14 cellular contexts compared by ENCODE assay signal in the genomic region with DNA sequence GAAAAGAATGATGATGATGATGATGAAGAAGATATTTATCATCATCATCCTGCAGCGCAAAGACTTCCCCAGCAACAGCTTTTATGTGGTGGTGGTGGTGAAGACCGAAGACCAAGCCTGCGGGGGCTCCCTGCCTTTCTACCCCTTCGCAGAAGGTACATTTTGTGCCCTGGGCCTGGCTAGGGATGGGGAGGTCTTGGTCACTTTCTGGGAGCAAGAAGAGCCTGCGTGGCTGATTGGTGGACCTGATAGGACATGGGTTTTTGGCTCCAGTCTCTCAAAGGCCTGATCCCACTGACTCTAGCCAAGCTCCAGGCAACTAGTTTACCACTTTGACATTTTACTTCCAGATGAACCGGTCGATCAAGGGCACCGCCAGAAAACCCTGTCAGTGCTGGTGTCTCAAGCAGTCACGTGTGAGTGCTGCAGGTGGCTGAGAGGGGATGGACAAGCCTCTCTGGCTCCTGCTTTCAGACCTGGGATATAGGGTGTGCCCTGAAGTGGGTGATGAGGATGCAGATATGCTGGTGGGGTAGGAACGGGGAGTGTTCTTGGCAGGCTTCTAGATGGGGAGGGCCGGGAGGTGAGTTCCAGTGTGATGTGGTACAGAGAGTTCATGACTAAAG. TPM values are rescaled to one million over a fixed set of nuclear protein-coding genes. Genes with fewer than 3 reads are reported as not detected.
DNase-seq lines count a peak whose midpoint lies in the region; ATAC-seq and TF ChIP-seq lines count a peak whose summit lies in the region.
"Had no signal": no experiment of that assay in that cellular context is flagged by ENCODE, and none has a peak within 500 bp of the region (broad histone marks: within the 10 kb centered on the region; RNA-seq: fewer than 3 reads in every experiment).

No MANE protein-coding gene starts in this region.

- H3K9me2 ChIP-seq in GM23338 (ENCODE audit: insufficient read depth): no peaks in the 10 kb centered on the region

- CTCF ChIA-PET in mammary epithelial cell (lab: Charles Lee; ENCODE audit: low non-redundant PET): no interaction called here

- H3K27ac ChIP-seq in mammary epithelial cell (ENCODE audit: insufficient read depth, low read depth, low read length) (no peak overlapping the region), GM23338 (ENCODE audit: low read depth) (no peak overlapping the region)
- H3K27ac ChIP-seq: psoas muscle had no signal

- ATAC-seq in GM23338 (no peak), HG03025 (IDR thresholded peaks at IDR 0.05; ENCODE audit: low FRiP score, unreplicated experiment) (no peak)
- ATAC-seq: GM12878, psoas muscle had no signal

- H3F3A ChIP-seq in GM23338 (replicated peaks; ENCODE audit: low read depth): peaks cover 12% of the 10 kb centered on the region; the same call in 1 of the 2 replicates

- H3K36me3 ChIP-seq in mammary epithelial cell (ENCODE audit: insufficient read depth, low read length) (no peaks in the 10 kb centered on the region), GM23338 (ENCODE audit: insufficient read depth) (no peaks in the 10 kb centered on the region)

- peaks cover 23% of the 10 kb centered on the region for H3K36me3 Mint-ChIP-seq in type B pancreatic cell
- H3K36me3 Mint-ChIP-seq in GM23338 (ENCODE audit: low read depth): peaks cover 2% of the 10 kb centered on the region; the same call in 2 of the 3 replicates

- 88% methylated on average over 10 of the region's 11 CpGs for WGBS in mammary epithelial cell (ENCODE audit: low coverage, missing lambda C conversion rate)

- H3K79me2 ChIP-seq in mammary epithelial cell (ENCODE audit: insufficient read depth, low read length): no peaks in the 10 kb centered on the region
- peaks cover 5% of the 10 kb centered on the region; the same call in 1 of the 2 replicates for H3K79me2 ChIP-seq in GM23338 (replicated peaks; ENCODE audit: insufficient read depth)

- no peaks in the 10 kb centered on the region for H3K9me3 Mint-ChIP-seq in type B pancreatic cell
- no peaks in the 10 kb centered on the region for H3K9me3 Mint-ChIP-seq in GM23338

- H4K20me1 ChIP-seq in mammary epithelial cell (ENCODE audit: insufficient read depth, low read length): no peaks in the 10 kb centered on the region
- H4K20me1 ChIP-seq in GM23338 (replicated peaks; ENCODE audit: insufficient read depth): no peaks in the 10 kb centered on the region

- peaks cover 18% of the 10 kb centered on the region for H3K4me1 ChIP-seq in mammary epithelial cell (ENCODE audit: insufficient read depth, low read length)
- peaks cover 18% of the 10 kb centered on the region for H3K4me1 ChIP-seq in GM23338 (ENCODE audit: insufficient read depth)

- intact Hi-C loops in mammary epithelial cell (cut with micrococcal nuclease): no loop called here

- H3K27ac Mint-ChIP-seq in type B pancreatic cell: peak overlapping the region; percentile 86
- H3K27ac Mint-ChIP-seq in GM23338: no peak overlapping the region

- H3K4me3 Mint-ChIP-seq in type B pancreatic cell (peak overlapping the region; percentile 27), GM23338 (no peak overlapping the region)

- in situ Hi-C loops in T47D (cut with HindIII; ENCODE audit: low pct_unique_long_range_greater_than_20kb, low sequenced_read_pairs): no loop called here
- in situ Hi-C loops in mammary epithelial cell (cut with MboI; ENCODE audit: low sequenced_read_pairs in 2 of 2): no loop called here

- dilution Hi-C loops in mammary epithelial cell (cut with HindIII; ENCODE audit: low sequenced_read_pairs): no loop called here

- H3K27me3 Mint-ChIP-seq in type B pancreatic cell: no peaks in the 10 kb centered on the region
- peaks cover 20% of the 10 kb centered on the region for H3K27me3 Mint-ChIP-seq in GM23338 (ENCODE audit: insufficient read depth, low read depth, poor library complexity)

- H3K4me3 ChIP-seq in mammary epithelial cell (replicated peaks in 1 of 3; ENCODE audit: insufficient read depth in 1 of 3, low read depth in 2 of 3, low read length in 3 of 3): no peak overlapping the region
- no peak overlapping the region for H3K4me3 ChIP-seq in epithelial cell of esophagus (ENCODE audit: low read length)
- no peak overlapping the region for H3K4me3 ChIP-seq in GM23338
- H3K4me3 ChIP-seq: GM12878, psoas muscle had no signal

- DNase-seq in T47D (ENCODE audit: low read depth in 1 of 2, low spot score in 1 of 2) (peak; percentile 68 to 95), mammary epithelial cell (no peak), epithelial cell of esophagus (ENCODE audit: low read depth) (peak; percentile 52), type B pancreatic cell (ENCODE audit: extremely low spot score, unreplicated experiment) (peak; percentile 67), GM23338 (ENCODE audit: low spot score) (no peak)
- DNase-seq: activated gamma-delta T cell; DMS79 treated with DMSO at 0.1 percent for 48 hours; Karpas-422; mesendoderm; NCI-H2107; stimulated activated naive CD4-positive, alpha-beta T cell treated with Interleukin-2 at 50 U/mL for 16 hours had no signal

- BruUV-seq in mammary epithelial cell (replicated peaks; lab: Mats Ljungman, UMichigan): no TSS peak

- H2AFZ ChIP-seq in mammary epithelial cell (ENCODE audit: low read depth, low read length) (no peak overlapping the region), GM23338 (no peak overlapping the region)

- H3K4me1 Mint-ChIP-seq in type B pancreatic cell (ENCODE audit: unreplicated experiment): peaks cover 26% of the 10 kb centered on the region
- H3K4me1 Mint-ChIP-seq in GM23338: peaks cover 20% of the 10 kb centered on the region

- no peak for TF ChIP-seq CTCF in mammary epithelial cell (conservative IDR thresholded peaks at IDR 0.05 in 1 of 2, IDR thresholded peaks at IDR 0.05 in 1 of 2; ENCODE audit: extremely low read depth in 1 of 2, insufficient read depth in 1 of 2, low read depth in 1 of 2, low read length in 2 of 2)
- TF ChIP-seq CTCF in epithelial cell of esophagus (IDR thresholded peaks at IDR 0.05; ENCODE audit: insufficient read depth, low read depth, low read length, missing control alignments): no peak
- TF ChIP-seq CTCF in type B pancreatic cell (conservative IDR thresholded peaks at IDR 0.05): no peak
- no peak for TF ChIP-seq CTCF in GM23338 (conservative IDR thresholded peaks at IDR 0.05; ENCODE audit: low read depth in 2 of 2)

- no peak overlapping the region for H3K9ac ChIP-seq in mammary epithelial cell (ENCODE audit: insufficient read depth, low read length)

- no peak overlapping the region for H3K4me2 ChIP-seq in mammary epithelial cell (ENCODE audit: insufficient read depth, low read depth, low read length)
- no peak overlapping the region for H3K4me2 ChIP-seq in GM23338

- H3K27me3 ChIP-seq in mammary epithelial cell (ENCODE audit: insufficient read depth, low read length): no peaks in the 10 kb centered on the region
- no peaks in the 10 kb centered on the region for H3K27me3 ChIP-seq in GM23338 (ENCODE audit: insufficient read depth)

- no peaks in the 10 kb centered on the region for H3K9me3 ChIP-seq in mammary epithelial cell (replicated peaks; ENCODE audit: insufficient read depth, low read length)
- H3K9me3 ChIP-seq: psoas muscle had no signal

TF ChIP-seq in GM23338, 12 proteins besides CTCF, POLR2A, EP300 and RAD21 (continues in another document):
- no peak for TF ChIP-seq JUNB (IDR thresholded peaks at IDR 0.05; ENCODE audit: unreplicated experiment)
- TF ChIP-seq EZH2 (IDR thresholded peaks at IDR 0.05; ENCODE audit: low read depth, unreplicated experiment): no peak

RNA-seq across cellular contexts. Expression of a gene that starts 5.3 kb away (rescaled TPM):
- 10 to 100 TPM; 17.2 to 30.6 TPM for total RNA-seq in mammary epithelial cell
- polyA plus RNA-seq in mammary epithelial cell: 16.2 TPM
- polyA minus RNA-seq in mammary epithelial cell: 95.0 TPM
- total RNA-seq in type B pancreatic cell (ENCODE audit: low replicate concordance): 53.1 and 62.0 TPM in 2 replicates
- total RNA-seq in GM23338 (2014; rRNA removed; shearing (Covaris generic)): 11.3 and 12.1 TPM in 2 replicates
- 7.5 and 9.2 TPM in 2 replicates for polyA plus RNA-seq in GM23338 (2016; fragmentation: Nextera tagmentation; extraction: Ambion mirVana)

RNA-seq across cellular contexts. Expression of a gene that starts 15.3 kb away (rescaled TPM):
- total RNA-seq in mammary epithelial cell: 1,000 to 10,000 TPM in 1 of 2 donors, 100 to 1,000 TPM in 1; 171 to 3,470 TPM
- polyA plus RNA-seq in mammary epithelial cell: 55.9 TPM
- polyA minus RNA-seq in mammary epithelial cell: 8.0 TPM
- total RNA-seq in type B pancreatic cell (ENCODE audit: low replicate concordance): 97.9 and 106 TPM in 2 replicates
- 130 and 138 TPM in 2 replicates for total RNA-seq in GM23338 (2014; rRNA removed; shearing (Covaris generic))
- 86.8 TPM in 2 replicates for polyA plus RNA-seq in GM23338 (2016; fragmentation: Nextera tagmentation; extraction: Ambion mirVana)

RNA-seq across cellular contexts. Expression of a gene that starts 39.8 kb away (rescaled TPM):
- 100 to 1,000 TPM; 129 to 177 TPM for total RNA-seq in mammary epithelial cell
- polyA plus RNA-seq in mammary epithelial cell: 75.2 TPM
- polyA minus RNA-seq in mammary epithelial cell: 222 TPM
- total RNA-seq in type B pancreatic cell (ENCODE audit: low replicate concordance): 94.5 and 101 TPM in 2 replicates
- 143 and 148 TPM in 2 replicates for total RNA-seq in GM23338 (2014; rRNA removed; shearing (Covaris generic))
- polyA plus RNA-seq in GM23338 (2016; fragmentation: Nextera tagmentation; extraction: Ambion mirVana): 74.1 and 87.5 TPM in 2 replicates

RNA-seq across cellular contexts. Expression of a gene that starts 48.0 kb away (rescaled TPM):
- 10 to 100 TPM; 48.8 to 80.9 TPM for total RNA-seq in mammary epithelial cell
- 39.1 TPM for polyA plus RNA-seq in mammary epithelial cell
- 37.9 TPM for polyA minus RNA-seq in mammary epithelial cell
- 54.6 and 61.1 TPM in 2 replicates for total RNA-seq in type B pancreatic cell (ENCODE audit: low replicate concordance)
- 46.4 and 61.1 TPM in 2 replicates for total RNA-seq in GM23338 (2014; rRNA removed; shearing (Covaris generic))
- polyA plus RNA-seq in GM23338 (2016; fragmentation: Nextera tagmentation; extraction: Ambion mirVana): 12.4 and 12.5 TPM in 2 replicates

RNA-seq across cellular contexts. Expression of a gene that starts 48.6 kb away (rescaled TPM):
- total RNA-seq in mammary epithelial cell: 10 to 100 TPM; 10.3 to 22.4 TPM
- polyA plus RNA-seq in mammary epithelial cell: 8.5 TPM
- 34.6 TPM for polyA minus RNA-seq in mammary epithelial cell
- 29.0 and 34.7 TPM in 2 replicates for total RNA-seq in type B pancreatic cell (ENCODE audit: low replicate concordance)
- total RNA-seq in GM23338 (2014; rRNA removed; shearing (Covaris generic)): 19.4 and 23.5 TPM in 2 replicates
- 23.6 and 28.4 TPM in 2 replicates for polyA plus RNA-seq in GM23338 (2016; fragmentation: Nextera tagmentation; extraction: Ambion mirVana)

Comparison
In these comparisons a context has a peak if more than half of its experiments do, and no peak if none do; other contexts are left out.
1. DNase-seq: peak in T47D (2 of 2), epithelial cell of esophagus (single experiment) and type B pancreatic cell (single experiment); none in mammary epithelial cell (single experiment) and GM23338 (single experiment).